Comparison of ENCODE assay signal across 8 cellular contexts in the genomic region with DNA sequence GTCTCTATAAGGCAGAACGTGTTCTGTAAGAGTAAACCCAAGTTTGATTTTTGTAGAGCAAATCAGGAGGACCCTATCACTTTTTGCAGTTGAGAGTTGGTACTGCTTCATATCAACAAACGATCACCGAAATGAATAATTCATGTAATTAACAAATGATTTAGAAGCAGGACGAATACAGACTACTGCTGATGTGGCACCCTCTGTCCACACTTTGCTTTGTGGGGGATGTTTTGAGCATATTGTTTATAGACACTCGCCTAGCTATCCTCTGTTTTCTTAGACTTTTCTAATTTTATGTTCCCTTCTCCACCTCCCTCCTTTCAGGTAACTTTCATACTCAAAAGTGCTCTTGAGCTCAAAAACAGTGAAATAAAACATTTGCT. TPM values are rescaled to one million over a fixed set of nuclear protein-coding genes. Genes with fewer than 3 reads are reported as not detected.
DNase-seq lines count a peak whose midpoint lies in the region; ATAC-seq and TF ChIP-seq lines count a peak whose summit lies in the region.

No MANE protein-coding gene starts in this region.

- peaks cover 4 to 61% (median 41%) of the 10 kb centered on the region in 4 donors for H3K4me1 ChIP-seq in transverse colon

- H3K4me3 ChIP-seq in kidney epithelial cell (ENCODE audit: low read depth, low read length) (peak overlapping the region; percentile 81), transverse colon (peak overlapping the region; percentile 60 to 96 (median 91))

- H3K27ac ChIP-seq in transverse colon = peak overlapping the region; percentile 97 to 99 (median 98)

- no peaks in the 10 kb centered on the region for H3K9me3 ChIP-seq in transverse colon

- H3K36me3 Mint-ChIP-seq in activated naive CD4-positive, alpha-beta T cell treated with anti-CD3 and anti-CD28 coated beads, Interleukin-2, amount 10 ng/mL, durations not matched to agents 7 days and 5 days = peaks cover 8% of the 10 kb centered on the region
- H3K36me3 Mint-ChIP-seq in activated naive CD8-positive, alpha-beta T cell treated with anti-CD3 and anti-CD28 coated beads, Interleukin-2, amount 10 ng/mL, durations not matched to agents 7 days and 5 days = peaks cover 9% of the 10 kb centered on the region

- no peak for TF ChIP-seq CTCF in kidney epithelial cell (IDR thresholded peaks at IDR 0.05; ENCODE audit: insufficient read depth, low read length, poor library complexity, severe bottlenecking)
- TF ChIP-seq CTCF in transverse colon (IDR thresholded peaks at IDR 0.05) = no peak

- WGBS in transverse colon (ENCODE audit: low coverage in 1 of 2), 2 donors = 2 to 5% methylated on average over 5 of the region's 5 CpGs

- in situ Hi-C loops in transverse colon (cut with MboI; ENCODE audit: low pct_ligation_motif_present in 1 of 4, low pct_unique_long_range_greater_than_20kb in 1 of 4, low sequenced_read_pairs in 3 of 4) = no loop called here

- CTCF ChIA-PET in activated naive CD4-positive, alpha-beta T cell treated with anti-CD3 and anti-CD28 coated beads, Interleukin-2, amount 10 ng/mL, durations not matched to agents 7 days and 5 days (lab: Charles Lee) = interaction anchor here (1.2 to 1.7 kb wide), 2 partner anchors 63 to 65 kb away, joined by 3 to 11 read pairs; no protein-coding TSS in a partner anchor

- intact Hi-C loops in transverse colon (cut with DNase I; ENCODE audit: low total_unique reads) = no loop called here

- no peak for DNase-seq in activated naive CD4-positive, alpha-beta T cell treated with anti-CD3 and anti-CD28 coated beads, Interleukin-2, amount 10 ng/mL, durations not matched to agents 7 days and 5 days
- DNase-seq in activated naive CD4-positive, alpha-beta T cell treated with anti-CD3 and anti-CD28 coated beads, Interleukin-2, amount 50 U/mL, for 16 hours = no peak
- no peak for DNase-seq in activated naive CD8-positive, alpha-beta T cell treated with anti-CD3 and anti-CD28 coated beads, Interleukin-2, amount 10 ng/mL, durations not matched to agents 7 days and 5 days
- DNase-seq in kidney epithelial cell (ENCODE audit: low read depth) (no peak), transverse colon (no peak), ecto neural progenitor cell (ENCODE audit: low spot score) (no peak), NCI-H1930 (lab: John Stamatoyannopoulos, UW) (no peak)

- H3K27me3 Mint-ChIP-seq in activated naive CD4-positive, alpha-beta T cell treated with anti-CD3 and anti-CD28 coated beads, Interleukin-2, amount 10 ng/mL, durations not matched to agents 7 days and 5 days = peaks cover 4% of the 10 kb centered on the region
- H3K27me3 Mint-ChIP-seq in activated naive CD8-positive, alpha-beta T cell treated with anti-CD3 and anti-CD28 coated beads, Interleukin-2, amount 10 ng/mL, durations not matched to agents 7 days and 5 days = no peaks in the 10 kb centered on the region

- peak overlapping the region; percentile 99 for H3K4me3 Mint-ChIP-seq in activated naive CD4-positive, alpha-beta T cell treated with anti-CD3 and anti-CD28 coated beads, Interleukin-2, amount 10 ng/mL, durations not matched to agents 7 days and 5 days
- peak overlapping the region; percentile 100 for H3K4me3 Mint-ChIP-seq in activated naive CD8-positive, alpha-beta T cell treated with anti-CD3 and anti-CD28 coated beads, Interleukin-2, amount 10 ng/mL, durations not matched to agents 7 days and 5 days

- H3K4me1 Mint-ChIP-seq in activated naive CD4-positive, alpha-beta T cell treated with anti-CD3 and anti-CD28 coated beads, Interleukin-2, amount 10 ng/mL, durations not matched to agents 7 days and 5 days = peaks cover 51% of the 10 kb centered on the region
- peaks cover 43% of the 10 kb centered on the region for H3K4me1 Mint-ChIP-seq in activated naive CD8-positive, alpha-beta T cell treated with anti-CD3 and anti-CD28 coated beads, Interleukin-2, amount 10 ng/mL, durations not matched to agents 7 days and 5 days

- no peak for TF ChIP-seq POLR2A in transverse colon (IDR thresholded peaks at IDR 0.05)

- POLR2A ChIA-PET in activated naive CD8-positive, alpha-beta T cell treated with anti-CD3 and anti-CD28 coated beads, Interleukin-2, amount 10 ng/mL, durations not matched to agents 7 days and 5 days (lab: Charles Lee) = interaction anchor here (0.8 to 4.4 kb wide), 5 partner anchors 8 to 276 kb away, joined by 3 to 101 read pairs (median 4); no protein-coding TSS in a partner anchor

- TF ChIP-seq EP300 in transverse colon (IDR thresholded peaks at IDR 0.05; ENCODE audit: low read depth) = no peak

- H3K27me3 ChIP-seq in kidney epithelial cell (ENCODE audit: control insufficient read depth, insufficient read depth, low read length) (no peaks in the 10 kb centered on the region), transverse colon (no peaks in the 10 kb centered on the region)

- H3K36me3 ChIP-seq in kidney epithelial cell (ENCODE audit: control insufficient read depth, insufficient read depth, low read length) = no peaks in the 10 kb centered on the region
- H3K36me3 ChIP-seq in transverse colon = no peaks in the 10 kb centered on the region

- ATAC-seq in activated naive CD8-positive, alpha-beta T cell treated with anti-CD3 and anti-CD28 coated beads, Interleukin-2, amount 10 ng/mL, durations not matched to agents 7 days and 5 days (ENCODE audit: low read depth) = no peak
- no peak for ATAC-seq in GM18907 (IDR thresholded peaks at IDR 0.05; ENCODE audit: unreplicated experiment)

- peak overlapping the region; percentile 99 for H3K27ac Mint-ChIP-seq in activated naive CD4-positive, alpha-beta T cell treated with anti-CD3 and anti-CD28 coated beads, Interleukin-2, amount 10 ng/mL, durations not matched to agents 7 days and 5 days
- H3K27ac Mint-ChIP-seq in activated naive CD8-positive, alpha-beta T cell treated with anti-CD3 and anti-CD28 coated beads, Interleukin-2, amount 10 ng/mL, durations not matched to agents 7 days and 5 days = peak overlapping the region; percentile 99

- H3K9me3 Mint-ChIP-seq in activated naive CD4-positive, alpha-beta T cell treated with anti-CD3 and anti-CD28 coated beads, Interleukin-2, amount 10 ng/mL, durations not matched to agents 7 days and 5 days = no peaks in the 10 kb centered on the region
- H3K9me3 Mint-ChIP-seq in activated naive CD8-positive, alpha-beta T cell treated with anti-CD3 and anti-CD28 coated beads, Interleukin-2, amount 10 ng/mL, durations not matched to agents 7 days and 5 days = no peaks in the 10 kb centered on the region

RNA-seq across cellular contexts. Expression of gene CD2AP, which starts 1.6 kb away (rescaled TPM):
- 10 to 100 TPM; 38.9 to 45.4 TPM for total RNA-seq in activated naive CD8-positive, alpha-beta T cell treated with anti-CD3 and anti-CD28 coated beads, Interleukin-2, amount 10 ng/mL, durations not matched to agents 7 days and 5 days
- 43.3 and 47.8 TPM in 2 replicates for total RNA-seq in kidney epithelial cell
- total RNA-seq in transverse colon = 100 to 1,000 TPM in 2 of 4 donors, 10 to 100 TPM in 2; 49.8 to 140 (median 93.3) TPM
